ENCODE assay signal across 8 cellular contexts in the genomic region with DNA sequence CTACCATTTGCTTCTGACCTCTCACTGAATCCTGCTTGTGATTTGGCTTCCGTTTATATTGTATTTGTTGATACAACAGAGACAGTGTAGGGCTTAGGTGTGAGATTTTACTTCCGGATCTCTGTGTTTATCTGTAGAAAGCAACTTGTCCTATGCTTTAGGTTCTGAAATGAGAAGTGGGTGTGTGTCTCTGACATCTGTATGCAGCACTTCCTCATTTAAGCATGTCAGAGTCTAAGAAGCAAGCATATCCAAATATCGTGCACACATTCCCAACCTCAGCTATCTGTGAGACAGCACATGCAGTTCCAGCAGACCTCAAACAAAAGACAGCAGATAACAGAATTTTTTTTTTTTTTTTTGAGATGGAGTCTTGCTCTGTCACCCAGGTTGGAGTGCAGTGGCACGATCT. TPM values are rescaled to one million over a fixed set of nuclear protein-coding genes. Genes with fewer than 3 reads are reported as not detected.
DNase-seq lines count a peak whose midpoint lies in the region; ATAC-seq and TF ChIP-seq lines count a peak whose summit lies in the region.

No MANE protein-coding gene starts in this region.

- no peak for TF ChIP-seq CTCF in GM12865 (IDR thresholded peaks at IDR 0.05; ENCODE audit: insufficient read depth, low read depth, low read length, missing control alignments)
- TF ChIP-seq CTCF in colonic mucosa (IDR thresholded peaks at IDR 0.05) = no peak
- TF ChIP-seq CTCF in testis (IDR thresholded peaks at IDR 0.05) = no peak

- H3K27me3 ChIP-seq in colonic mucosa (no peaks in the 10 kb centered on the region), testis (no peaks in the 10 kb centered on the region)

- DNase-seq in GM12865 (ENCODE audit: low read depth) = peak; percentile 50
- peak; percentile 29 for DNase-seq in KG1 (lab: John Stamatoyannopoulos, UW)
- no peak for DNase-seq in colonic mucosa
- DNase-seq in testis = peak; percentile 42
- no peak for DNase-seq in stimulated activated CD8-positive, alpha-beta memory T cell treated with anti-CD3 and anti-CD28 coated beads, Interleukin-4, amount 100 ng/mL, for 48 hours
- no peak for DNase-seq in AG20443 (ENCODE audit: low spot score)
- no peak for DNase-seq in T-helper 9 cell

- H3K27ac ChIP-seq in colonic mucosa (peak overlapping the region; percentile 65), testis (peak overlapping the region in 1 of 2 donors; percentile 44)

- peak overlapping the region in 1 of 2 donors; percentile 8 for H3K9ac ChIP-seq in colonic mucosa (ENCODE audit: low read depth in 2 of 2, low read length in 2 of 2)

- 22 to 31% methylated on average over 4 of the region's 4 CpGs for WGBS in testis, 2 donors

- intact Hi-C loops in colonic mucosa (cut with DNase I) = no loop called here
- intact Hi-C loops in testis (cut with DNase I; ENCODE audit: low total_unique reads) = no loop called here

- peak; percentile 98 for ATAC-seq in GM21528 (IDR thresholded peaks at IDR 0.05; ENCODE audit: low FRiP score, unreplicated experiment)

- no peak for TF ChIP-seq POLR2A in testis (IDR thresholded peaks at IDR 0.05)

- H3K4me1 ChIP-seq in colonic mucosa (peaks cover 17% of the 10 kb centered on the region), testis (peaks cover 34% of the 10 kb centered on the region)

- H3K9me3 ChIP-seq in colonic mucosa = no peaks in the 10 kb centered on the region
- no peaks in the 10 kb centered on the region for H3K9me3 ChIP-seq in testis

- H3K36me3 ChIP-seq in colonic mucosa (no peaks in the 10 kb centered on the region), testis (ENCODE audit: low read depth, missing control alignments) (no peaks in the 10 kb centered on the region)

- no peak overlapping the region for H3K4me3 ChIP-seq in GM12865 (ENCODE audit: low read depth, low read length)
- H3K4me3 ChIP-seq in colonic mucosa = no peak overlapping the region
- no peak overlapping the region for H3K4me3 ChIP-seq in testis

RNA-seq across cellular contexts. Expression of a gene that starts 16.3 kb away (rescaled TPM):
- total RNA-seq in colonic mucosa (10 to 100 TPM; 13.5 to 18.8 TPM), testis (10 to 100 TPM; 39.8 to 47.9 TPM)
- polyA plus RNA-seq in testis (ENCODE audit: insufficient read depth, low read depth, low replicate concordance) = 11.8 TPM

Comparison
In these comparisons a context has a peak if more than half of its experiments do, and no peak if none do; other contexts are left out.
1. DNase-seq: peak in GM12865 (single experiment), KG1 (single experiment) and testis (single experiment); none in colonic mucosa (single experiment), stimulated activated CD8-positive, alpha-beta memory T cell treated with anti-CD3 and anti-CD28 coated beads, Interleukin-4, amount 100 ng/mL, for 48 hours (single experiment), AG20443 (single experiment) and T-helper 9 cell (single experiment).